In the genomic region with DNA sequence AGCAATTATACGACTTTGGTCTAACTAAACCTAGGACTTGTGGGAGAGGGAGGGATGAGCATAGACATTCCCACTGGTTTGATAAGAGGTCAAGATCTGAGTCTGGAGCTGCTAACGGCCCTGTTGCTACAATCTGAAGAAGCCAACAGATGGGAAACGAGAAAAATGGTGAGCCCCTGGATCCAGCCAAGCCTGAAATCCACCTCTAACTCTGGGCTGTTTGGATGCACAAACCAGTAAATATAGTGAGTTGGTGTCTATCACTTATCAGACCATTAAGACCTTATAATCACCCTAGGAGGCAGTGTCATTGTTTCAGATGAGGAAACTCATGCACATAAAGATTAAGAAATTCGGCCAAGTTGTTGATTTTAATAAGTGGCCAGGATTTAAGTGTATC, we compare ENCODE assay signal across 11 cellular contexts.
"Had no signal": no experiment of that assay in that cellular context is flagged by ENCODE, and none has a peak within 500 bp of the region (broad histone marks: within the 10 kb centered on the region; RNA-seq: fewer than 3 reads in every experiment).

No MANE protein-coding gene starts in this region.

- H3K4me2 ChIP-seq: GM23338 had no signal

- H3K27ac Mint-ChIP-seq: GM23338, H9, HFFc6 had no signal

- H3K27ac ChIP-seq: GM23248 had no signal

- H3K4me3 ChIP-seq: GM23248, GM23338, HAP-1 had no signal

- FAIRE-seq: H1, H54 had no signal

- H3K4me3 Mint-ChIP-seq: GM23338, H9, HFFc6 had no signal

- H2AFZ ChIP-seq: GM23248, GM23338 had no signal

- H3K9me3 Mint-ChIP-seq: GM23338, H9, HFFc6 had no signal

- H3K9me3 ChIP-seq: HAP-1 had no signal

- H3K9ac ChIP-seq: GM23248 had no signal

- ATAC-seq: GM23338, HCT116 had no signal

- DNase-seq: GM23248, GOT3, H7, H9, HCEC 1CT, HFFc6 had no signal

- H3K36me3 ChIP-seq: HAP-1 had no signal
